ENCODE assay signal across 21 cellular contexts in the genomic region with DNA sequence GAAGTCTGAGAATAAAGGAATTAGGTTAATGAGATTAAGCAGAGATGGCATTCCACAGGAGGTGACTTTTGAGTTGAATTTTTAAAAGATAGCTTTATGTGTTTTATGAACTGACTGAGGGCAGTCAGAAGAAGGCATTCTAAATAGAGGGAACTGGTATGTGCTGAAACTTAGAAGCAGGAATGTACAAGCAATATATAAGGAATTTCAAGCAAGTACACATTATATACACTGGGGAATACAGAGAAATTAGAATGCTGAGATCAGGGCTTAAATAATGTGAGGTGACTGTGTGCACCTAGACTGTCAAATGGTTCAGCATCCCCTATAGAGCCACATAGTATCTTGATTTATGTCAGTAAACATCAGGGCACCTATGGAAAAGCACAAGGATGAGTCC. TPM values are rescaled to one million over a fixed set of nuclear protein-coding genes. Genes with fewer than 3 reads are reported as not detected.
"Had no signal": no experiment of that assay in that cellular context is flagged by ENCODE, and none has a peak within 500 bp of the region (broad histone marks: within the 10 kb centered on the region; RNA-seq: fewer than 3 reads in every experiment).

No MANE protein-coding gene starts in this region.

- H3K4me3 Mint-ChIP-seq: activated CD4-positive, alpha-beta T cell treated with anti-CD3 and anti-CD28 coated beads, Interleukin-2, amount 10 ng/mL, durations not matched to agents 7 days and 5 days; activated CD8-positive, alpha-beta memory T cell treated with anti-CD3 and anti-CD28 coated beads, Interleukin-2, amount 10 ng/mL, durations not matched to agents 7 days and 5 days; activated CD8-positive, alpha-beta T cell treated with anti-CD3 and anti-CD28 coated beads for 36 hours; activated naive CD4-positive, alpha-beta T cell treated with anti-CD3 and anti-CD28 coated beads, Interleukin-2, amount 10 ng/mL, durations not matched to agents 7 days and 5 days; nephron progenitor cell; stimulated activated naive CD8-positive, alpha-beta T cell treated with anti-CD3 and anti-CD28 coated beads, Interleukin-15, Interleukin-2, amounts not matched to agents 100 ng/mL and 50 ng/mL, for 24 hours; T-cell; T-helper 2 cell treated with Interferon-gamma antibody and Interleukin-4, amounts not matched to agents 5 μg/mL and 100 μg/mL, for 36 hours had no signal

- H3K9me3 Mint-ChIP-seq: activated CD4-positive, alpha-beta T cell treated with anti-CD3 and anti-CD28 coated beads, Interleukin-2, amount 10 ng/mL, durations not matched to agents 7 days and 5 days; activated CD8-positive, alpha-beta T cell treated with anti-CD3 and anti-CD28 coated beads for 36 hours; activated naive CD4-positive, alpha-beta T cell treated with anti-CD3 and anti-CD28 coated beads, Interleukin-2, amount 10 ng/mL, durations not matched to agents 7 days and 5 days; nephron progenitor cell; stimulated activated naive CD8-positive, alpha-beta T cell treated with anti-CD3 and anti-CD28 coated beads, Interleukin-15, Interleukin-2, amounts not matched to agents 100 ng/mL and 50 ng/mL, for 24 hours; T-cell; T-helper 2 cell treated with Interferon-gamma antibody and Interleukin-4, amounts not matched to agents 5 μg/mL and 100 μg/mL, for 36 hours had no signal

- H3K27ac ChIP-seq: left lung, prostate gland, right atrium auricular region, tibial artery had no signal

- H3K27ac Mint-ChIP-seq: activated CD4-positive, alpha-beta T cell treated with anti-CD3 and anti-CD28 coated beads, Interleukin-2, amount 10 ng/mL, durations not matched to agents 7 days and 5 days; activated CD8-positive, alpha-beta memory T cell treated with anti-CD3 and anti-CD28 coated beads, Interleukin-2, amount 10 ng/mL, durations not matched to agents 7 days and 5 days; activated CD8-positive, alpha-beta T cell treated with anti-CD3 and anti-CD28 coated beads for 36 hours; activated naive CD4-positive, alpha-beta T cell treated with anti-CD3 and anti-CD28 coated beads, Interleukin-2, amount 10 ng/mL, durations not matched to agents 7 days and 5 days; nephron progenitor cell; stimulated activated naive CD8-positive, alpha-beta T cell treated with anti-CD3 and anti-CD28 coated beads, Interleukin-15, Interleukin-2, amounts not matched to agents 100 ng/mL and 50 ng/mL, for 24 hours; T-cell; T-helper 2 cell treated with Interferon-gamma antibody and Interleukin-4, amounts not matched to agents 5 μg/mL and 100 μg/mL, for 36 hours had no signal

- DNase-seq: activated CD4-positive, alpha-beta T cell treated with anti-CD3 and anti-CD28 coated beads, Interleukin-2, amount 10 ng/mL, durations not matched to agents 7 days and 5 days; activated CD8-positive, alpha-beta memory T cell treated with anti-CD3 and anti-CD28 coated beads, Interleukin-2, amount 10 ng/mL, durations not matched to agents 7 days and 5 days; activated CD8-positive, alpha-beta T cell treated with anti-CD3 and anti-CD28 coated beads for 36 hours; activated effector memory CD4-positive, alpha-beta T cell treated with anti-CD3 and anti-CD28 coated beads, Interleukin-2, amount 50 U/mL, for 16 hours; activated naive CD4-positive, alpha-beta T cell treated with anti-CD3 and anti-CD28 coated beads, Interleukin-2, amount 10 ng/mL, durations not matched to agents 7 days and 5 days; activated T-cell treated with anti-CD3 and anti-CD28 coated beads for 4 hours; amygdala; dermis blood vessel endothelial cell; effector CD8-positive, alpha-beta T cell; erythroblast; left lung; nephron progenitor cell; stimulated activated CD4-positive, alpha-beta T cell treated with anti-CD3 and anti-CD28 coated beads, Interleukin-1b, Interleukin-23, amount 100 ng/mL, for 48 hours; substantia nigra; T-cell; tibial artery had no signal

- H3K27me3 ChIP-seq: cardiac muscle cell, left lung, right atrium auricular region, tibial artery had no signal

- H3K9me3 ChIP-seq: left lung, prostate gland, right atrium auricular region, tibial artery had no signal

- H3K4me1 Mint-ChIP-seq: activated CD4-positive, alpha-beta T cell treated with anti-CD3 and anti-CD28 coated beads, Interleukin-2, amount 10 ng/mL, durations not matched to agents 7 days and 5 days; activated CD8-positive, alpha-beta memory T cell treated with anti-CD3 and anti-CD28 coated beads, Interleukin-2, amount 10 ng/mL, durations not matched to agents 7 days and 5 days; activated naive CD4-positive, alpha-beta T cell treated with anti-CD3 and anti-CD28 coated beads, Interleukin-2, amount 10 ng/mL, durations not matched to agents 7 days and 5 days; T-cell had no signal

- H3K4me1 ChIP-seq: left lung, tibial artery had no signal

- H3K4me3 ChIP-seq: cardiac muscle cell, left lung, prostate gland, right atrium auricular region, tibial artery had no signal

- H3K27me3 Mint-ChIP-seq: activated CD4-positive, alpha-beta T cell treated with anti-CD3 and anti-CD28 coated beads, Interleukin-2, amount 10 ng/mL, durations not matched to agents 7 days and 5 days; activated CD8-positive, alpha-beta memory T cell treated with anti-CD3 and anti-CD28 coated beads, Interleukin-2, amount 10 ng/mL, durations not matched to agents 7 days and 5 days; activated CD8-positive, alpha-beta T cell treated with anti-CD3 and anti-CD28 coated beads for 36 hours; activated naive CD4-positive, alpha-beta T cell treated with anti-CD3 and anti-CD28 coated beads, Interleukin-2, amount 10 ng/mL, durations not matched to agents 7 days and 5 days; stimulated activated naive CD8-positive, alpha-beta T cell treated with anti-CD3 and anti-CD28 coated beads, Interleukin-15, Interleukin-2, amounts not matched to agents 100 ng/mL and 50 ng/mL, for 24 hours; T-cell had no signal

- H3K36me3 ChIP-seq: prostate gland, right atrium auricular region had no signal

- H3K36me3 Mint-ChIP-seq: activated CD8-positive, alpha-beta memory T cell treated with anti-CD3 and anti-CD28 coated beads, Interleukin-2, amount 10 ng/mL, durations not matched to agents 7 days and 5 days; activated naive CD4-positive, alpha-beta T cell treated with anti-CD3 and anti-CD28 coated beads, Interleukin-2, amount 10 ng/mL, durations not matched to agents 7 days and 5 days had no signal

RNA-seq across cellular contexts. Expression of gene WNT2B, which starts 19.3 kb away (rescaled TPM):
- total RNA-seq: activated CD4-positive, alpha-beta T cell treated with anti-CD3 and anti-CD28 coated beads, Interleukin-2, amount 10 ng/mL, durations not matched to agents 7 days and 5 days; activated CD8-positive, alpha-beta T cell treated with anti-CD3 and anti-CD28 coated beads for 36 hours had no signal
